1 cellular context compared by ENCODE assay signal in genomic region chr10:11610855-11611247, GRCh38.
A peak's percentile ranks its signal among the peaks of the same experiment; 100 is the strongest.
TF ChIP-seq lines count a peak whose summit lies in the region.

No MANE protein-coding gene starts in this region.

TF ChIP-seq in HepG2, 621 proteins besides CTCF, POLR2A, EP300 and RAD21 (continued from another document):
- TF ChIP-seq GPN1 (CRISPR knock-in tag; IDR thresholded peaks at IDR 0.05; ENCODE audit: borderline replicate concordance) (no peak), LCORL (IDR thresholded peaks at IDR 0.05) (no peak), LCORL (CRISPR knock-in tag; IDR thresholded peaks at IDR 0.05) (peak; percentile 23; the same call in 1 of the 2 replicates), ZFP82 (CRISPR knock-in tag; IDR thresholded peaks at IDR 0.05; ENCODE audit: borderline replicate concordance) (no peak), ZHX2 (IDR thresholded peaks at IDR 0.05; ENCODE audit: low read depth) (no peak), ZHX2 (CRISPR knock-in tag; IDR thresholded peaks at IDR 0.05; ENCODE audit: borderline replicate concordance) (0 out of 2 replicates have a peak, but pooled peaks have one; percentile 52), NONO (IDR thresholded peaks at IDR 0.05) (no peak), NONO (CRISPR knock-in tag; conservative IDR thresholded peaks at IDR 0.05) (peak; percentile 11; the same call in 1 of the 2 replicates), YEATS4 (CRISPR knock-in tag; IDR thresholded peaks at IDR 0.05; ENCODE audit: borderline replicate concordance) (0 out of 2 replicates have a peak, but pooled peaks have one; percentile 2), ZFY (CRISPR knock-in tag; IDR thresholded peaks at IDR 0.05) (peak; percentile 29; the same call in 1 of the 2 replicates), CHCHD3 (CRISPR knock-in tag; IDR thresholded peaks at IDR 0.05) (no peak), AFF4 (CRISPR knock-in tag; IDR thresholded peaks at IDR 0.05) (no peak), ZNF557 (CRISPR knock-in tag; IDR thresholded peaks at IDR 0.05) (peak; percentile 50; the same call in 1 of the 2 replicates), HMGXB4 (CRISPR knock-in tag; IDR thresholded peaks at IDR 0.05; ENCODE audit: borderline replicate concordance in 1 of 2, low read depth in 1 of 2) (0 out of 4 replicates have a peak, but pooled peaks of 1 of the 2 experiments have one; percentile 5), ETV6 (CRISPR knock-in tag; conservative IDR thresholded peaks at IDR 0.05) (no peak), U2AF2 (IDR thresholded peaks at IDR 0.05; ENCODE audit: low read depth, low read length) (no peak), ZNF598 (CRISPR knock-in tag; IDR thresholded peaks at IDR 0.05; ENCODE audit: borderline replicate concordance) (no peak), FOXA3 (CRISPR knock-in tag; IDR thresholded peaks at IDR 0.05) (no peak), PITX1 (CRISPR knock-in tag; IDR thresholded peaks at IDR 0.05) (no peak), DDIT3 (CRISPR knock-in tag; IDR thresholded peaks at IDR 0.05) (no peak), ZNF543 (CRISPR knock-in tag; IDR thresholded peaks at IDR 0.05) (0 out of 2 replicates have a peak, but pooled peaks have one; percentile 8), USF2 (IDR thresholded peaks at IDR 0.05; ENCODE audit: low read depth, low read length) (no peak), USF2 (CRISPR knock-in tag; IDR thresholded peaks at IDR 0.05; ENCODE audit: borderline replicate concordance) (no peak), ZSCAN25 (CRISPR knock-in tag; IDR thresholded peaks at IDR 0.05) (no peak), ATF7-NPFF (CRISPR knock-in tag; IDR thresholded peaks at IDR 0.05; ENCODE audit: low read depth) (no peak), PHF8 (CRISPR knock-in tag; IDR thresholded peaks at IDR 0.05) (0 out of 2 replicates have a peak, but pooled peaks have one; percentile 39), TBX3 (IDR thresholded peaks at IDR 0.05; ENCODE audit: borderline replicate concordance) (no peak), ZNF567 (CRISPR knock-in tag; IDR thresholded peaks at IDR 0.05; ENCODE audit: borderline replicate concordance) (no peak), PHB2 (IDR thresholded peaks at IDR 0.05; ENCODE audit: partially characterized antibody) (no peak), ZNF263 (CRISPR knock-in tag; IDR thresholded peaks at IDR 0.05) (peak; percentile 36; the same call in 1 of the 2 replicates), ZNF468 (CRISPR knock-in tag; IDR thresholded peaks at IDR 0.05) (0 out of 2 replicates have a peak, but pooled peaks have one; percentile 32), ZNF138 (CRISPR knock-in tag; IDR thresholded peaks at IDR 0.05; ENCODE audit: low read depth) (no peak)
- TF ChIP-seq, protein P1, sequence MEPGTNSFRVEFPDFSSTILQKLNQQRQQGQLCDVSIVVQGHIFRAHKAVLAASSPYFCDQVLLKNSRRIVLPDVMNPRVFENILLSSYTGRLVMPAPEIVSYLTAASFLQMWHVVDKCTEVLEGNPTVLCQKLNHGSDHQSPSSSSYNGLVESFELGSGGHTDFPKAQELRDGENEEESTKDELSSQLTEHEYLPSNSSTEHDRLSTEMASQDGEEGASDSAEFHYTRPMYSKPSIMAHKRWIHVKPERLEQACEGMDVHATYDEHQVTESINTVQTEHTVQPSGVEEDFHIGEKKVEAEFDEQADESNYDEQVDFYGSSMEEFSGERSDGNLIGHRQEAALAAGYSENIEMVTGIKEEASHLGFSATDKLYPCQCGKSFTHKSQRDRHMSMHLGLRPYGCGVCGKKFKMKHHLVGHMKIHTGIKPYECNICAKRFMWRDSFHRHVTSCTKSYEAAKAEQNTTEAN (CRISPR knock-in tag; conservative IDR thresholded peaks at IDR 0.05) = no peak
- TF ChIP-seq, protein P2, sequence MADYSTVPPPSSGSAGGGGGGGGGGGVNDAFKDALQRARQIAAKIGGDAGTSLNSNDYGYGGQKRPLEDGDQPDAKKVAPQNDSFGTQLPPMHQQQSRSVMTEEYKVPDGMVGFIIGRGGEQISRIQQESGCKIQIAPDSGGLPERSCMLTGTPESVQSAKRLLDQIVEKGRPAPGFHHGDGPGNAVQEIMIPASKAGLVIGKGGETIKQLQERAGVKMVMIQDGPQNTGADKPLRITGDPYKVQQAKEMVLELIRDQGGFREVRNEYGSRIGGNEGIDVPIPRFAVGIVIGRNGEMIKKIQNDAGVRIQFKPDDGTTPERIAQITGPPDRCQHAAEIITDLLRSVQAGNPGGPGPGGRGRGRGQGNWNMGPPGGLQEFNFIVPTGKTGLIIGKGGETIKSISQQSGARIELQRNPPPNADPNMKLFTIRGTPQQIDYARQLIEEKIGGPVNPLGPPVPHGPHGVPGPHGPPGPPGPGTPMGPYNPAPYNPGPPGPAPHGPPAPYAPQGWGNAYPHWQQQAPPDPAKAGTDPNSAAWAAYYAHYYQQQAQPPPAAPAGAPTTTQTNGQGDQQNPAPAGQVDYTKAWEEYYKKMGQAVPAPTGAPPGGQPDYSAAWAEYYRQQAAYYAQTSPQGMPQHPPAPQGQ (CRISPR knock-in tag; IDR thresholded peaks at IDR 0.05; ENCODE audit: borderline replicate concordance) = no peak
- TF ChIP-seq, protein P3, sequence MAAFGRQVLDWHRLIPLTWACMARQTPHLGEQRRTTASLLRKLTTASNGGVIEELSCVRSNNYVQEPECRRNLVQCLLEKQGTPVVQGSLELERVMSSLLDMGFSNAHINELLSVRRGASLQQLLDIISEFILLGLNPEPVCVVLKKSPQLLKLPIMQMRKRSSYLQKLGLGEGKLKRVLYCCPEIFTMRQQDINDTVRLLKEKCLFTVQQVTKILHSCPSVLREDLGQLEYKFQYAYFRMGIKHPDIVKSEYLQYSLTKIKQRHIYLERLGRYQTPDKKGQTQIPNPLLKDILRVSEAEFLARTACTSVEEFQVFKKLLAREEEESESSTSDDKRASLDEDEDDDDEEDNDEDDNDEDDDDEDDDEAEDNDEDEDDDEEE (CRISPR knock-in tag; IDR thresholded peaks at IDR 0.05) = no peak
